ENCODE assay signal across 8 cellular contexts in the genomic region with DNA sequence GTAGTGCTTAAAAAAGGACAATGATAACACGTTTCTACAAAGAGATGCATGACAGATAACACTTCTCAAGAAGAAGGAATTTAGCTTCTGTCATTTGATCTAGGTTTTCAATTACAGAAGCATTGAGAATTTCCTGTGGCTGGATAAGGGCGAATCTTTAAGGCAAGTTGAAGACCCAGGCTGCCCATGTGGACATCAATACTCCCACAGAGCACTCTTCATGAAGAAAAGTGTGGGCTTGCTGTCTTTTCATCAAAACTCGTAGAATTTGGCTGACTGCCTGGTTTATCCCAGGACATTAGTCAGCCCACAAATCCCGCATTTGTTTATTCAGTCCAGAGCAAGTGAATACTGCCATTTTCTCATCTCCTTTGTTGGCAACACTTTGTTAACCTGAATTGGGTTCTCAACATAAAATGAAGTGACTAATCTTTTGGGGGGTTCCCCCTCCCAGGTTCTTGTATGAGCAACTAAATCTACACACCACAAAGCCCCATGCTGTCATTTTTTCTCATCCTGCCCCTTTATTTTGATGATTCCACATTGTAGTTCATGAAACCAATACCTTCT. TPM values are rescaled to one million over a fixed set of nuclear protein-coding genes. Genes with fewer than 3 reads are reported as not detected.
A peak's percentile ranks its signal among the peaks of the same experiment; 100 is the strongest.
DNase-seq lines count a peak whose midpoint lies in the region; ATAC-seq and TF ChIP-seq lines count a peak whose summit lies in the region.

No MANE protein-coding gene starts in this region.

- peak overlapping the region in 1 of 2 donors; percentile 17 for H3K27ac Mint-ChIP-seq in T-cell

- peaks cover 5% of the 10 kb centered on the region for H3K36me3 Mint-ChIP-seq in T-cell

- no peak overlapping the region for H2AFZ ChIP-seq in MM.1S (ENCODE audit: low read length)

- TF ChIP-seq CTCF in foreskin fibroblast (IDR thresholded peaks at IDR 0.05; ENCODE audit: low read depth, low read length) (no peak), MM.1S (IDR thresholded peaks at IDR 0.05; ENCODE audit: low read length) (no peak)

- DNase-seq in stimulated activated CD8-positive, alpha-beta memory T cell treated with anti-CD3 and anti-CD28 coated beads, Interleukin-12 subunit alpha, Interleukin-12 subunit beta, amount 100 ng/mL, for 24 hours (ENCODE audit: extremely low read depth) = peak; percentile 11
- DNase-seq in stimulated activated CD8-positive, alpha-beta memory T cell treated with anti-CD3 and anti-CD28 coated beads, Interleukin-4, amount 100 ng/mL, for 48 hours = no peak
- DNase-seq in T-cell = peak in 1 of 34 experiments; percentile 5
- peak; percentile 95 to 96 for DNase-seq in foreskin fibroblast
- DNase-seq in stromal cell of bone marrow (ENCODE audit: low read depth) = peak; percentile 93
- DNase-seq in germinal center (ENCODE audit: low spot score) = no peak
- DNase-seq in MM.1S = no peak

- H3F3A ChIP-seq in MM.1S (ENCODE audit: insufficient read depth, low read length) = 0 out of 2 replicates have a peak, but pooled peaks cover 2% of the 10 kb centered on the region

- H3K4me2 ChIP-seq in MM.1S (ENCODE audit: low read depth, low read length) = no peak overlapping the region

- H4K20me1 ChIP-seq in MM.1S (ENCODE audit: insufficient read depth, low read length) = no peaks in the 10 kb centered on the region

- H3K4me3 ChIP-seq in foreskin fibroblast (ENCODE audit: low read depth in 1 of 2, low read length in 2 of 2) (no peak overlapping the region), MM.1S (ENCODE audit: low read length) (no peak overlapping the region)

- H3K27ac ChIP-seq in MM.1S (ENCODE audit: low read length) = no peak overlapping the region

- CTCF ChIA-PET in T-cell (lab: Charles Lee) = interaction anchor here in 1 of 2 donors (1.3 kb wide), 1 partner anchor 14 kb away, joined by 3 read pairs; no protein-coding TSS in a partner anchor

- H3K9me2 ChIP-seq in MM.1S (replicated peaks; ENCODE audit: insufficient read depth, low read length) = no peaks in the 10 kb centered on the region

- no peaks in the 10 kb centered on the region for H3K9me3 ChIP-seq in MM.1S (replicated peaks; ENCODE audit: insufficient read depth, low read length)

- H3K27me3 ChIP-seq in MM.1S (replicated peaks; ENCODE audit: insufficient read depth, low read length) = no peaks in the 10 kb centered on the region

- no peaks in the 10 kb centered on the region for H3K27me3 Mint-ChIP-seq in T-cell

- H3K4me1 ChIP-seq in MM.1S (ENCODE audit: low read length) = 0 out of 2 replicates have a peak, but pooled peaks cover 8% of the 10 kb centered on the region

- ATAC-seq in T-cell (replicated peaks in 1 of 4) (peak; percentile 63 to 75 (median 71)), GM21526 (IDR thresholded peaks at IDR 0.05; ENCODE audit: low FRiP score, unreplicated experiment) (no peak)

- H3K36me3 ChIP-seq in MM.1S (replicated peaks; ENCODE audit: insufficient read depth, low read length) = no peaks in the 10 kb centered on the region

- H3K79me2 ChIP-seq in MM.1S (ENCODE audit: low read length) = no peaks in the 10 kb centered on the region

- POLR2A ChIA-PET in T-cell (lab: Charles Lee) = no interaction called here

- no peaks in the 10 kb centered on the region for H3K9me3 Mint-ChIP-seq in T-cell

- peaks cover 28 to 35% (median 33%) of the 10 kb centered on the region in 3 donors for H3K4me1 Mint-ChIP-seq in T-cell

- peak overlapping the region in 1 of 3 donors; percentile 16 for H3K4me3 Mint-ChIP-seq in T-cell

- H3K9ac ChIP-seq in MM.1S (ENCODE audit: low read length) = no peak overlapping the region

RNA-seq across cellular contexts. Expression of a gene that starts 43.4 kb away (rescaled TPM):
- 1 to 10 TPM in 3 of 5 donors, under 1 TPM in 2; 0.33 to 4.4 (median 1.4) TPM for total RNA-seq in T-cell

RNA-seq across cellular contexts. Expression of a gene that starts 57.9 kb away (rescaled TPM):
- 1 to 10 TPM; 1.1 to 1.5 (median 1.4) TPM for total RNA-seq in T-cell

RNA-seq across cellular contexts. Expression of a gene that starts 58.3 kb away (rescaled TPM):
- total RNA-seq in T-cell = 1 to 10 TPM; 3.6 to 9.3 (median 4.6) TPM

Comparison
In these comparisons a context has a peak if more than half of its experiments do, and no peak if none do; other contexts are left out.
1. DNase-seq: peak in stimulated activated CD8-positive, alpha-beta memory T cell treated with anti-CD3 and anti-CD28 coated beads, Interleukin-12 subunit alpha, Interleukin-12 subunit beta, amount 100 ng/mL, for 24 hours (single experiment), foreskin fibroblast (2 of 2) and stromal cell of bone marrow (single experiment); none in stimulated activated CD8-positive, alpha-beta memory T cell treated with anti-CD3 and anti-CD28 coated beads, Interleukin-4, amount 100 ng/mL, for 48 hours (single experiment), germinal center (single experiment) and MM.1S (single experiment).